In genomic region chr1:239963861-239964260, GRCh38 we compare ENCODE assay signal across 22 cellular contexts.
DNase-seq lines count a peak whose midpoint lies in the region; ATAC-seq and TF ChIP-seq lines count a peak whose summit lies in the region.
"Had no signal": no experiment of that assay in that cellular context is flagged by ENCODE, and none has a peak within 500 bp of the region (broad histone marks: within the 10 kb centered on the region; RNA-seq: fewer than 3 reads in every experiment).

No MANE protein-coding gene starts in this region.

- H3K9me3 ChIP-seq in BE2C, result no peaks in the 10 kb centered on the region
- no peaks in the 10 kb centered on the region for H3K9me3 ChIP-seq in WERI-Rb-1 (ENCODE audit: severe bottlenecking)
- H3K9me3 ChIP-seq: A549, Caco-2 had no signal

- no peaks in the 10 kb centered on the region for H3K9me3 Mint-ChIP-seq in stimulated activated effector memory CD8-positive, alpha-beta T cell treated with anti-CD3 and anti-CD28 coated beads, Interleukin-12 subunit alpha, Interleukin-12 subunit beta, amount 100 ng/mL, for 72 hours
- H3K9me3 Mint-ChIP-seq in progenitor cell of endocrine pancreas (ENCODE audit: low read depth), result no peaks in the 10 kb centered on the region
- H3K9me3 Mint-ChIP-seq: CD4-positive, CD25-positive, alpha-beta regulatory T cell; CD8-positive, alpha-beta T cell had no signal

- peaks cover 48% of the 10 kb centered on the region for H3K27me3 Mint-ChIP-seq in progenitor cell of endocrine pancreas

- H3K27ac ChIP-seq in WERI-Rb-1, result peak overlapping the region; percentile 60
- no peak overlapping the region for H3K27ac ChIP-seq in coronary artery
- H3K27ac ChIP-seq: A549, GM23248 had no signal

- H3K36me3 ChIP-seq in BE2C, result no peaks in the 10 kb centered on the region
- H3K36me3 ChIP-seq in WERI-Rb-1, result no peaks in the 10 kb centered on the region

- no peaks in the 10 kb centered on the region for H3K27me3 ChIP-seq in BE2C
- no peaks in the 10 kb centered on the region for H3K27me3 ChIP-seq in WERI-Rb-1 (ENCODE audit: insufficient read depth, low read depth, severe bottlenecking)

- H3K4me1 Mint-ChIP-seq in stimulated activated effector memory CD8-positive, alpha-beta T cell treated with anti-CD3 and anti-CD28 coated beads, Interleukin-12 subunit alpha, Interleukin-12 subunit beta, amount 100 ng/mL, for 72 hours, result no peaks in the 10 kb centered on the region
- H3K4me1 Mint-ChIP-seq in progenitor cell of endocrine pancreas (ENCODE audit: low read depth), result no peaks in the 10 kb centered on the region
- H3K4me1 Mint-ChIP-seq: CD4-positive, CD25-positive, alpha-beta regulatory T cell had no signal

- H3K36me3 Mint-ChIP-seq in stimulated activated effector memory CD8-positive, alpha-beta T cell treated with anti-CD3 and anti-CD28 coated beads, Interleukin-12 subunit alpha, Interleukin-12 subunit beta, amount 100 ng/mL, for 72 hours, result no peaks in the 10 kb centered on the region
- H3K36me3 Mint-ChIP-seq in progenitor cell of endocrine pancreas (ENCODE audit: insufficient read depth), result no peaks in the 10 kb centered on the region
- H3K36me3 Mint-ChIP-seq: CD4-positive, CD25-positive, alpha-beta regulatory T cell; CD8-positive, alpha-beta T cell had no signal

- DNase-seq in BE2C (peak; percentile 67), SK-N-DZ (ENCODE audit: low spot score) (peak; percentile 63), WERI-Rb-1 (peak; percentile 89), coronary artery (ENCODE audit: low spot score) (no peak), NCI-H2107 treated with DMSO at 0.1 percent for 48 hours (lab: John Stamatoyannopoulos, UW; ENCODE audit: unreplicated experiment) (no peak), progenitor cell of endocrine pancreas (ENCODE audit: low spot score, unreplicated experiment) (no peak)
- no peak for DNase-seq in stimulated activated effector memory CD8-positive, alpha-beta T cell treated with anti-CD3 and anti-CD28 coated beads, Interleukin-12 subunit alpha, Interleukin-12 subunit beta, amount 100 ng/mL, for 72 hours (ENCODE audit: low spot score in 2 of 2)
- DNase-seq: 8988T; ACHN; AML-193; C1 segment of cervical spinal cord; Caco-2; CD4-positive, CD25-positive, alpha-beta regulatory T cell; CD8-positive, alpha-beta T cell; DMS153; DND-41; GDM1; GM23248; H7; HCEC 1CT had no signal

- ATAC-seq in stimulated activated effector memory CD8-positive, alpha-beta T cell treated with anti-CD3 and anti-CD28 coated beads, Interleukin-12 subunit alpha, Interleukin-12 subunit beta, amount 100 ng/mL, for 72 hours, result peak; percentile 13
- ATAC-seq: A549; CD8-positive, alpha-beta T cell; GM12878 had no signal

- TF ChIP-seq CTCF in BE2C (IDR thresholded peaks at IDR 0.05; ENCODE audit: low read depth, low read length) (no peak), WERI-Rb-1 (IDR thresholded peaks at IDR 0.05; ENCODE audit: low read depth, low read length) (no peak), coronary artery (IDR thresholded peaks at IDR 0.05) (no peak), progenitor cell of endocrine pancreas (IDR thresholded peaks at IDR 0.05; ENCODE audit: unreplicated experiment) (no peak)

- H3K4me1 ChIP-seq in BE2C, result peaks cover 20% of the 10 kb centered on the region
- H3K4me1 ChIP-seq: A549, Caco-2 had no signal

- H3K4me3 ChIP-seq in BE2C (ENCODE audit: low read depth, low read length), result no peak overlapping the region
- no peak overlapping the region for H3K4me3 ChIP-seq in WERI-Rb-1 (ENCODE audit: low read depth, low read length)
- H3K4me3 ChIP-seq in coronary artery, result no peak overlapping the region
- H3K4me3 ChIP-seq: A549, GM12878, GM23248 had no signal

- no peak overlapping the region for H3K4me3 Mint-ChIP-seq in stimulated activated effector memory CD8-positive, alpha-beta T cell treated with anti-CD3 and anti-CD28 coated beads, Interleukin-12 subunit alpha, Interleukin-12 subunit beta, amount 100 ng/mL, for 72 hours
- H3K4me3 Mint-ChIP-seq in progenitor cell of endocrine pancreas (ENCODE audit: low read depth), result no peak overlapping the region
- H3K4me3 Mint-ChIP-seq: CD4-positive, CD25-positive, alpha-beta regulatory T cell; CD8-positive, alpha-beta T cell had no signal

- no peak overlapping the region for H3K27ac Mint-ChIP-seq in stimulated activated effector memory CD8-positive, alpha-beta T cell treated with anti-CD3 and anti-CD28 coated beads, Interleukin-12 subunit alpha, Interleukin-12 subunit beta, amount 100 ng/mL, for 72 hours
- H3K27ac Mint-ChIP-seq in progenitor cell of endocrine pancreas, result no peak overlapping the region
- H3K27ac Mint-ChIP-seq: CD4-positive, CD25-positive, alpha-beta regulatory T cell; CD8-positive, alpha-beta T cell had no signal

Comparison
In these comparisons a context has a peak if more than half of its experiments do, and no peak if none do; other contexts are left out.
1. DNase-seq: peak in BE2C (single experiment), SK-N-DZ (single experiment) and WERI-Rb-1 (single experiment); none in stimulated activated effector memory CD8-positive, alpha-beta T cell treated with anti-CD3 and anti-CD28 coated beads, Interleukin-12 subunit alpha, Interleukin-12 subunit beta, amount 100 ng/mL, for 72 hours (0 of 2), coronary artery (single experiment), NCI-H2107 treated with DMSO at 0.1 percent for 48 hours (single experiment) and progenitor cell of endocrine pancreas (single experiment).